In genomic region chr2:187459242-187459641, GRCh38 we compare ENCODE assay signal across 29 cellular contexts.
"Had no signal": no experiment of that assay in that cellular context is flagged by ENCODE, and none has a peak within 500 bp of the region (broad histone marks: within the 10 kb centered on the region; RNA-seq: fewer than 3 reads in every experiment).

No MANE protein-coding gene starts in this region.

- H3K27me3 ChIP-seq: brain microvascular endothelial cell, esophagus muscularis mucosa, foreskin keratinocyte, gastrocnemius medialis had no signal

- DNase-seq: activated B cell treated with CpG ODN at 0.5 μM for 24 hours; activated CD4-positive, alpha-beta T cell treated with anti-CD3 and anti-CD28 coated beads for 48 hours; activated CD4-positive, alpha-beta T cell treated with anti-CD3 and anti-CD28 coated beads, Interleukin-2, amount 50 U/mL, for 1 hour; activated CD4-positive, alpha-beta T cell treated with anti-CD3 and anti-CD28 coated beads, Interleukin-2, amount 50 U/mL, for 48 hours; activated CD8-positive, alpha-beta memory T cell treated with anti-CD3 and anti-CD28 coated beads for 24 hours; activated CD8-positive, alpha-beta T cell treated with anti-CD3 and anti-CD28 coated beads for 36 hours; activated effector memory CD4-positive, alpha-beta T cell treated with Interleukin-2 at 50 U/mL for 16 hours; activated gamma-delta T cell treated with Interleukin-2 at 50 U/mL for 16 hours; activated naive CD4-positive, alpha-beta T cell treated with anti-CD3 and anti-CD28 coated beads, Interleukin-2, amount 50 U/mL, for 16 hours; activated naive CD4-positive, alpha-beta T cell treated with Interleukin-2 at 50 U/mL for 16 hours; activated T-cell treated with anti-CD3 and anti-CD28 coated beads, Interleukin-2, amount 50 U/mL, for 4 hours; amniotic stem cell; anterior cingulate cortex; brain microvascular endothelial cell; caudate nucleus; cortex of kidney; dermis blood vessel endothelial cell; effector CD4-positive, alpha-beta T cell; effector memory CD8-positive, alpha-beta T cell; erythroblast; foreskin keratinocyte; gastrocnemius medialis; T-helper 1 cell; T-helper 17 cell; T1000; WERI-Rb-1 had no signal

- H3K27ac ChIP-seq: brain microvascular endothelial cell, esophagus muscularis mucosa, foreskin keratinocyte, gastrocnemius medialis, WERI-Rb-1 had no signal

- H3K36me3 ChIP-seq: brain microvascular endothelial cell, esophagus muscularis mucosa, gastrocnemius medialis, WERI-Rb-1 had no signal

- H3K4me1 ChIP-seq: esophagus muscularis mucosa, foreskin keratinocyte, gastrocnemius medialis had no signal

- ATAC-seq: activated CD4-positive, CD25-positive, alpha-beta regulatory T cell treated with anti-CD3 and anti-CD28 coated beads, Interleukin-2, amount 50 U/mL, for 24 hours; activated CD8-positive, alpha-beta T cell treated with anti-CD3 and anti-CD28 coated beads for 36 hours; activated T-cell treated with anti-CD3 and anti-CD28 coated beads, Interleukin-2, amount 50 U/mL, for 4 hours; activated T-helper 17 cell treated with anti-CD3 and anti-CD28 coated beads, Interleukin-2, amount 50 U/mL, for 72 hours; effector memory CD8-positive, alpha-beta T cell; foreskin keratinocyte; gastrocnemius medialis; T-helper 17 cell had no signal

- H3K4me3 ChIP-seq: esophagus muscularis mucosa, gastrocnemius medialis had no signal

- H3K9me3 ChIP-seq: esophagus muscularis mucosa, gastrocnemius medialis had no signal
